1 cellular context compared by ENCODE assay signal in genomic region chr3:44771424-44772098, GRCh38.
TF ChIP-seq lines count a peak whose summit lies in the region.

No MANE protein-coding gene starts in this region.

TF ChIP-seq in HepG2, 621 proteins besides CTCF, POLR2A, EP300 and RAD21:
- no peak for TF ChIP-seq ZNF720 (CRISPR knock-in tag; IDR thresholded peaks at IDR 0.05)
- peak; percentile 29; the same call in 1 of the 2 replicates for TF ChIP-seq MAFF (IDR thresholded peaks at IDR 0.05; ENCODE audit: low read depth, low read length)
- no peak for TF ChIP-seq ZFP41 (CRISPR knock-in tag; IDR thresholded peaks at IDR 0.05; ENCODE audit: borderline replicate concordance)
- peak; percentile 44 to 69; a peak in 3 of 4 replicates for TF ChIP-seq MAFK (conservative IDR thresholded peaks at IDR 0.05 in 1 of 2, IDR thresholded peaks at IDR 0.05 in 1 of 2; ENCODE audit: low read length in 2 of 2)
- TF ChIP-seq NR2C2 (CRISPR knock-in tag; IDR thresholded peaks at IDR 0.05; ENCODE audit: borderline replicate concordance) = no peak
TF ChIP-seq in HepG2: peak in this region for 2.
